Comparison of ENCODE assay signal across 9 cellular contexts in genomic region chr6:6676910-6677441, GRCh38.
DNase-seq lines count a peak whose midpoint lies in the region; ATAC-seq and TF ChIP-seq lines count a peak whose summit lies in the region.
"Had no signal": no experiment of that assay in that cellular context is flagged by ENCODE, and none has a peak within 500 bp of the region (broad histone marks: within the 10 kb centered on the region; RNA-seq: fewer than 3 reads in every experiment).

No MANE protein-coding gene starts in this region.

- peak; percentile 65 to 83 for DNase-seq in Caco-2
- peak; percentile 81 for DNase-seq in H9
- peak; percentile 80 for DNase-seq in NCI-H2196 (lab: John Stamatoyannopoulos, UW; ENCODE audit: unreplicated experiment)
- DNase-seq in WTC11 (ENCODE audit: low spot score), result peak; percentile 86
- peak in 54 of 61 donors; percentile 3 to 83 (median 43) for DNase-seq in caudate nucleus (lab: John Stamatoyannopoulos, UW)
- DNase-seq in kidney tubule cell (ENCODE audit: low spot score), result peak; percentile 80
- DNase-seq in stimulated activated CD4-positive, alpha-beta T cell treated with anti-CD3 and anti-CD28 coated beads, Interleukin-2, amount 100 ng/mL, for 24 hours, result peak; percentile 86

- no peak overlapping the region for H4K8ac ChIP-seq in H9 (replicated peaks; ENCODE audit: insufficient read length, low read depth, low read length)

- TF ChIP-seq CTCF in Caco-2 (IDR thresholded peaks at IDR 0.05; ENCODE audit: insufficient read depth in 1 of 2, low read depth in 1 of 2, low read length in 1 of 2, severe bottlenecking in 1 of 2, unreplicated experiment in 1 of 2) (peak; percentile 86 to 92), H9 (conservative IDR thresholded peaks at IDR 0.05) (peak; percentile 98), WTC11 (IDR thresholded peaks at IDR 0.05) (peak; percentile 95)

- no peak overlapping the region for H3K4me3 ChIP-seq in Caco-2 (ENCODE audit: low read depth, low read length)

- H3T11ph ChIP-seq in H9 (ENCODE audit: low read length), result no peak overlapping the region

- H3K79me1 ChIP-seq in H9 (ENCODE audit: insufficient read depth, low read depth, low read length, poor library complexity, severe bottlenecking), result no peaks in the 10 kb centered on the region

- H2BK120ac ChIP-seq in H9 (ENCODE audit: low read depth, low read length, poor library complexity, severe bottlenecking), result no peak overlapping the region

- ATAC-seq in WTC11 (peak; percentile 69), HG03025 (IDR thresholded peaks at IDR 0.05; ENCODE audit: low FRiP score, unreplicated experiment) (no peak)

- H3K4me2 ChIP-seq in H9 (ENCODE audit: insufficient read depth, insufficient read length, low read length), result no peak overlapping the region

- no peaks in the 10 kb centered on the region for H3K23me2 ChIP-seq in H9 (ENCODE audit: insufficient read length, low read depth, low read length, poor library complexity, severe bottlenecking)

- H2BK20ac ChIP-seq in H9 (ENCODE audit: low read depth, low read length, poor library complexity, severe bottlenecking), result no peak overlapping the region

- H2AK5ac ChIP-seq in H9 (ENCODE audit: insufficient read length, low read length), result no peak overlapping the region

- H3K27me3 Mint-ChIP-seq in Caco-2 (ENCODE audit: insufficient read depth, unreplicated experiment) (peaks cover 4% of the 10 kb centered on the region), H9 (ENCODE audit: low read depth) (peaks cover 3% of the 10 kb centered on the region; the same call in 1 of the 2 replicates), WTC11 (ENCODE audit: low read depth) (no peaks in the 10 kb centered on the region)
- H3K27me3 Mint-ChIP-seq: activated naive CD4-positive, alpha-beta T cell treated with anti-CD3 and anti-CD28 coated beads, Interleukin-2, amount 50 U/mL, for 24 hours had no signal

- WGBS in H9 (ENCODE audit: extremely low coverage, insufficient read length, low lambda C conversion rate), result no CpG with 5 or more reads among the region's 7 CpGs

- H3K9me3 Mint-ChIP-seq in Caco-2 (ENCODE audit: unreplicated experiment) (no peaks in the 10 kb centered on the region), H9 (peaks cover 0 to 3% of the 10 kb centered on the region in 2 experiments; a peak in 2 of 5 replicates), WTC11 (peaks cover 5% of the 10 kb centered on the region; the same call in 1 of the 2 replicates)
- H3K9me3 Mint-ChIP-seq: activated naive CD4-positive, alpha-beta T cell treated with anti-CD3 and anti-CD28 coated beads, Interleukin-2, amount 50 U/mL, for 24 hours had no signal

- H3K4me1 ChIP-seq in Caco-2, result peaks cover 3% of the 10 kb centered on the region
- H3K4me1 ChIP-seq in H9 (ENCODE audit: insufficient read depth, low read length), result peaks cover 4% of the 10 kb centered on the region; the same call in 1 of the 2 replicates

- H3K36me3 ChIP-seq in Caco-2 (ENCODE audit: control insufficient read depth, insufficient read depth, low read length), result no peaks in the 10 kb centered on the region

- no peaks in the 10 kb centered on the region for H3K9me3 ChIP-seq in Caco-2
- no peaks in the 10 kb centered on the region for H3K9me3 ChIP-seq in H9 (ENCODE audit: control insufficient read depth, low read depth, low read length)

- H3K14ac ChIP-seq in H9 (ENCODE audit: insufficient read depth, low read length), result 0 out of 2 replicates have a peak overlapping the region, but pooled peaks have one; percentile 45

- H2BK12ac ChIP-seq in H9 (ENCODE audit: insufficient read length, low read depth, low read length), result no peak overlapping the region

- H3K27ac ChIP-seq in H9 (ENCODE audit: insufficient read length, low read depth, low read length) (no peak overlapping the region), caudate nucleus (ENCODE audit: low read depth, low read length) (no peak overlapping the region)

- H4K5ac ChIP-seq in H9 (ENCODE audit: insufficient read length, low read depth, low read length), result no peak overlapping the region

- H4K20me1 ChIP-seq in H9 (ENCODE audit: control insufficient read depth, insufficient read depth, insufficient read length), result no peaks in the 10 kb centered on the region

- H3K56ac ChIP-seq in H9 (ENCODE audit: insufficient read length, low read depth, low read length), result no peak overlapping the region

- H3K27me3 ChIP-seq in Caco-2 (replicated peaks; ENCODE audit: control insufficient read depth, insufficient read depth, low read length) (no peaks in the 10 kb centered on the region), H9 (ENCODE audit: insufficient read depth, low read length) (no peaks in the 10 kb centered on the region)

- peak overlapping the region; percentile 50 for H2AFZ ChIP-seq in H9 (ENCODE audit: low read length)

- H3K27ac Mint-ChIP-seq in Caco-2 (ENCODE audit: unreplicated experiment), result no peak overlapping the region
- H3K27ac Mint-ChIP-seq in H9, result no peak overlapping the region
- H3K27ac Mint-ChIP-seq in WTC11, result peak overlapping the region; percentile 39
- H3K27ac Mint-ChIP-seq: activated naive CD4-positive, alpha-beta T cell treated with anti-CD3 and anti-CD28 coated beads, Interleukin-2, amount 50 U/mL, for 24 hours had no signal

- H2BK5ac ChIP-seq in H9 (ENCODE audit: insufficient read length, low read length), result no peak overlapping the region

- intact Hi-C loops in Caco-2 (cut with micrococcal nuclease; ENCODE audit: unreplicated experiment), result loop anchor here (1.0 to 10.0 kb wide), 4 partner anchors 20 to 566 kb away; no protein-coding TSS in a partner anchor

- H3K9ac ChIP-seq in H9 (ENCODE audit: extremely low read depth, insufficient read length, low read length), result no peak overlapping the region

- H3K4me1 Mint-ChIP-seq in Caco-2 (ENCODE audit: low read depth, unreplicated experiment) (peaks cover 7% of the 10 kb centered on the region), H9 (peaks cover 30 to 31% of the 10 kb centered on the region in 2 experiments), WTC11 (peaks cover 29% of the 10 kb centered on the region)

- no TSS peak for BruUV-seq in Caco-2 (replicated peaks; lab: Mats Ljungman, UMichigan)

- no peak overlapping the region for H3K4me3 Mint-ChIP-seq in Caco-2 (ENCODE audit: unreplicated experiment)
- H3K4me3 Mint-ChIP-seq in H9, result peak overlapping the region in 1 of 2 experiments; percentile 5; a peak in 1 of 5 replicates
- 0 out of 2 replicates have a peak overlapping the region, but pooled peaks have one; percentile 16 for H3K4me3 Mint-ChIP-seq in WTC11
- H3K4me3 Mint-ChIP-seq: activated naive CD4-positive, alpha-beta T cell treated with anti-CD3 and anti-CD28 coated beads, Interleukin-2, amount 50 U/mL, for 24 hours had no signal

- no peak overlapping the region for H3K23ac ChIP-seq in H9 (ENCODE audit: insufficient read length, low read depth, low read length)

- no peak overlapping the region for H3K18ac ChIP-seq in H9 (ENCODE audit: insufficient read length, low read depth, low read length)

- CTCF ChIA-PET in Caco-2 (lab: Charles Lee) (interaction anchor here (0.6 to 1.8 kb wide), 6 partner anchors 20 to 238 kb away, joined by 4 to 7 read pairs (median 5); no protein-coding TSS in a partner anchor), WTC11 (lab: Charles Lee) (interaction anchor here (0.5 to 4.1 kb wide), 29 partner anchors 10 to 725 kb away, joined by 3 to 35 read pairs (median 4); no protein-coding TSS in a partner anchor)

- H4K91ac ChIP-seq in H9 (ENCODE audit: insufficient read length, low read depth, low read length), result no peak overlapping the region

- H3K36me3 Mint-ChIP-seq in Caco-2 (ENCODE audit: insufficient read depth, unreplicated experiment) (no peaks in the 10 kb centered on the region), H9 (ENCODE audit: insufficient read depth in 1 of 3, low read depth in 3 of 3) (no peaks in the 10 kb centered on the region; a peak in 1 of 7 replicates), WTC11 (no peaks in the 10 kb centered on the region)
- H3K36me3 Mint-ChIP-seq: activated naive CD4-positive, alpha-beta T cell treated with anti-CD3 and anti-CD28 coated beads, Interleukin-2, amount 50 U/mL, for 24 hours had no signal

- POLR2A ChIA-PET in Caco-2 (lab: Charles Lee) (no interaction called here), WTC11 (lab: Charles Lee) (interaction anchor here (1.1 kb wide), 1 partner anchor 374 kb away, joined by 4 read pairs; no protein-coding TSS in a partner anchor)

- H3K4ac ChIP-seq in H9 (ENCODE audit: low read depth, low read length), result no peak overlapping the region

- H3K79me2 ChIP-seq in H9 (ENCODE audit: insufficient read depth, low read length), result no peaks in the 10 kb centered on the region

- H2BK15ac ChIP-seq in H9 (ENCODE audit: low read depth, low read length), result no peak overlapping the region

TF ChIP-seq in WTC11, 78 proteins besides CTCF, POLR2A, EP300 and RAD21 (continues in another document):
- TF ChIP-seq NR3C1 (CRISPR knock-in tag; conservative IDR thresholded peaks at IDR 0.05; ENCODE audit: low read depth), result no peak
- TF ChIP-seq ETV6 (CRISPR knock-in tag; IDR thresholded peaks at IDR 0.05), result no peak
- TF ChIP-seq PRRX2 (CRISPR knock-in tag; IDR thresholded peaks at IDR 0.05), result no peak
- no peak for TF ChIP-seq ZNF416 (CRISPR knock-in tag; IDR thresholded peaks at IDR 0.05)
- TF ChIP-seq E2F1 (CRISPR knock-in tag; IDR thresholded peaks at IDR 0.05), result no peak
